Comparison of ENCODE assay signal across 22 cellular contexts in the genomic region with DNA sequence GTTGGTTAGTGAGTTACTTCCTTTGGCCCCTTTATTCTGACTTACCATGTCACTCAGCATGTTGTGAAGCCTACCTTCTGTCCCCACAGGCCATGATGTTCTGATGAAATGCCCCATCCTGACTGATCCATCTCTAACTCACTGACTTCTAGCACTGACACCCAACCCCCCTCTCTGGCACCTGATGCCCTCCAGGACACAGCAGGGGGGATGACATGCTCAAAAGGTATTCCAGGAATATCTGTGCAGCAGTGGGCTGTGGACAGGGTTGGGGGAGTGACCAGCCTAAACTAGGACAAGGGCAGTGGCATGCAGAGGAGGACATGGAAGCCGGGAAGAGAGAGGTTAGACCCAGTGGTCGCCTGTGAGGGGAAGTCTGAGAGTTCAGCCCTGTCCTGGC. TPM values are rescaled to one million over a fixed set of nuclear protein-coding genes. Genes with fewer than 3 reads are reported as not detected.
"Had no signal": no experiment of that assay in that cellular context is flagged by ENCODE, and none has a peak within 500 bp of the region (broad histone marks: within the 10 kb centered on the region; RNA-seq: fewer than 3 reads in every experiment).

No MANE protein-coding gene starts in this region.

- H3K4me1 ChIP-seq: colonic mucosa, left ventricle myocardium inferior had no signal

- H3K27me3 ChIP-seq: colonic mucosa had no signal

- ATAC-seq: activated CD4-positive, CD25-positive, alpha-beta regulatory T cell treated with anti-CD3 and anti-CD28 coated beads, Interleukin-2, amount 50 U/mL, for 24 hours; activated CD8-positive, alpha-beta T cell treated with anti-CD3 and anti-CD28 coated beads, Interleukin-2, amount 10 ng/mL, durations not matched to agents 7 days and 5 days; stimulated activated naive B cell treated with anti-CD40 and anti-IgM and Interleukin-4, amounts not matched to agents 10 μg/mL and 1 μg/mL and 100 μg/mL, for 72 hours had no signal

- H3K36me3 ChIP-seq: brain microvascular endothelial cell, colonic mucosa, left ventricle myocardium inferior had no signal

- DNase-seq: activated CD4-positive, alpha-beta T cell treated with anti-CD3 and anti-CD28 coated beads, Interleukin-2, amount 10 ng/mL, durations not matched to agents 7 days and 5 days; activated CD8-positive, alpha-beta T cell treated with anti-CD3 and anti-CD28 coated beads, Interleukin-2, amount 10 ng/mL, durations not matched to agents 7 days and 5 days; activated naive CD4-positive, alpha-beta T cell treated with anti-CD3 and anti-CD28 coated beads for 36 hours; activated T-cell treated with anti-CD3 and anti-CD28 coated beads, Interleukin-2, amount 50 U/mL, for 24 hours; aorta; brain microvascular endothelial cell; central memory CD4-positive, alpha-beta T cell; colonic mucosa; endodermal cell; foreskin fibroblast; hippocampal formation; left ventricle myocardium inferior; mammary epithelial cell; nephron progenitor cell; occipital lobe; retina; stimulated activated naive B cell treated with anti-CD40 and anti-IgM and Interleukin-4, amounts not matched to agents 10 μg/mL and 1 μg/mL and 100 μg/mL, for 72 hours had no signal

- H3K4me3 ChIP-seq: colonic mucosa, left ventricle myocardium inferior had no signal

- H3K27ac ChIP-seq: brain microvascular endothelial cell, colonic mucosa, epithelial cell of prostate, left ventricle myocardium inferior had no signal

- H3K9me3 ChIP-seq: colonic mucosa, left ventricle myocardium inferior had no signal

RNA-seq across cellular contexts. Expression of a gene that starts 25.5 kb away (rescaled TPM):
- total RNA-seq: activated CD4-positive, alpha-beta T cell treated with anti-CD3 and anti-CD28 coated beads, Interleukin-2, amount 10 ng/mL, durations not matched to agents 7 days and 5 days; activated CD8-positive, alpha-beta T cell treated with anti-CD3 and anti-CD28 coated beads, Interleukin-2, amount 10 ng/mL, durations not matched to agents 7 days and 5 days; activated naive CD4-positive, alpha-beta T cell treated with anti-CD3 and anti-CD28 coated beads for 36 hours; activated T-helper 2 cell treated with anti-CD3 and anti-CD28 coated beads, Interferon-gamma antibody, Interleukin-2, Interleukin-4, amounts not matched to agents 10 μg/mL and 5 μg/mL and 100 μg/mL, durations not matched to agents 14 hours and 24 hours and 36 hours; glomerular endothelial cell; left ventricle myocardium inferior; myocyte had no signal
